In the genomic region with DNA sequence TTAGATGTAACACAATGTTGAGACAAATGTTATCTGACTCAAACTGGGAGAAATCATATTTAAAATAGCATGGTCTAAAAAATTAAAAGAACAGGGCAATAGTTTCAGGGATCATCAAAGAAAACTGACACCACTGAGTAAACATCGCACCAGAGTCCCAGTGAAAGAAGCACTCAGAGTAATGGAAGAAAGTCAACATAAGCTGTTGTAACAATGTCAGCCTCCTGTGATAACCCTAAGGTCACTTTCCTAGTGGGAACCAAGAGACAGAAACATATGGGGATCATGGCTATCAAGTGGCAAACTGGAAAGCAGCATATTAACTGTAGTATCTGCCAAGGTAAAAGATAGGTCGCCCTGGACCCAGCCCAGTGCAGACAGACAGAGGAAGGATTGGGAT, we compare ENCODE assay signal across 24 cellular contexts.
"Had no signal": no experiment of that assay in that cellular context is flagged by ENCODE, and none has a peak within 500 bp of the region (broad histone marks: within the 10 kb centered on the region; RNA-seq: fewer than 3 reads in every experiment).

No MANE protein-coding gene starts in this region.

- ATAC-seq: activated CD8-positive, alpha-beta memory T cell treated with anti-CD3 and anti-CD28 coated beads, Interleukin-2, amount 10 ng/mL, durations not matched to agents 7 days and 5 days; activated CD8-positive, alpha-beta T cell treated with anti-CD3 and anti-CD28 coated beads for 36 hours; activated naive CD8-positive, alpha-beta T cell treated with anti-CD3 and anti-CD28 coated beads, Interleukin-2, amount 50 U/mL, for 24 hours; gastrocnemius medialis; naive thymus-derived CD4-positive, alpha-beta T cell; stimulated activated memory B cell treated with anti-CD40 and anti-IgM and Interleukin-4, amounts not matched to agents 10 μg/mL and 1 μg/mL and 100 μg/mL, for 72 hours had no signal

- DNase-seq: activated CD4-positive, alpha-beta T cell treated with anti-CD3 and anti-CD28 coated beads, Interleukin-2, amount 10 ng/mL, durations not matched to agents 7 days and 5 days; activated CD4-positive, CD25-positive, alpha-beta regulatory T cell treated with anti-CD3 and anti-CD28 coated beads, Interleukin-2, amount 50 U/mL, for 72 hours; activated CD8-positive, alpha-beta memory T cell treated with anti-CD3 and anti-CD28 coated beads, Interleukin-2, amount 10 ng/mL, durations not matched to agents 7 days and 5 days; activated CD8-positive, alpha-beta T cell treated with anti-CD3 and anti-CD28 coated beads for 36 hours; activated gamma-delta T cell; activated naive CD4-positive, alpha-beta T cell treated with anti-CD3 and anti-CD28 coated beads, Interleukin-2, amount 50 U/mL, for 16 hours; activated naive CD8-positive, alpha-beta T cell treated with anti-CD3 and anti-CD28 coated beads, Interleukin-2, amount 50 U/mL, for 24 hours; cerebellar nuclear complex; endodermal cell; esophagus squamous epithelium; gastrocnemius medialis; hypothalamus; left ventricle myocardium inferior; naive thymus-derived CD4-positive, alpha-beta T cell; occipital lobe; sigmoid colon; stimulated activated CD4-positive, alpha-beta T cell treated with anti-CD3 and anti-CD28 coated beads, Interleukin-15, amount 100 ng/mL, for 24 hours; stomach; WERI-Rb-1 had no signal

- H3K4me2 ChIP-seq: smooth muscle cell had no signal

- H3K27ac ChIP-seq: coronary artery, esophagus squamous epithelium, gastrocnemius medialis, left ventricle myocardium inferior, sigmoid colon, stomach, suprapubic skin, tibial nerve, WERI-Rb-1 had no signal

- H3K9me3 ChIP-seq: esophagus squamous epithelium, gastrocnemius medialis, left ventricle myocardium inferior, sigmoid colon, stomach, suprapubic skin, tibial nerve had no signal

- H3K27me3 ChIP-seq: esophagus squamous epithelium, gastrocnemius medialis, sigmoid colon, stomach, suprapubic skin, tibial nerve had no signal

- H3K4me1 ChIP-seq: esophagus squamous epithelium, gastrocnemius medialis, left ventricle myocardium inferior, sigmoid colon, stomach, suprapubic skin, tibial nerve had no signal

- H3K36me3 ChIP-seq: esophagus squamous epithelium, gastrocnemius medialis, left ventricle myocardium inferior, sigmoid colon, stomach, suprapubic skin, tibial nerve, WERI-Rb-1 had no signal

- H3K4me3 ChIP-seq: coronary artery, esophagus squamous epithelium, gastrocnemius medialis, left ventricle myocardium inferior, sigmoid colon, smooth muscle cell, stomach, suprapubic skin, tibial nerve had no signal
